Comparison of ENCODE assay signal across 1 cellular context in the genomic region with DNA sequence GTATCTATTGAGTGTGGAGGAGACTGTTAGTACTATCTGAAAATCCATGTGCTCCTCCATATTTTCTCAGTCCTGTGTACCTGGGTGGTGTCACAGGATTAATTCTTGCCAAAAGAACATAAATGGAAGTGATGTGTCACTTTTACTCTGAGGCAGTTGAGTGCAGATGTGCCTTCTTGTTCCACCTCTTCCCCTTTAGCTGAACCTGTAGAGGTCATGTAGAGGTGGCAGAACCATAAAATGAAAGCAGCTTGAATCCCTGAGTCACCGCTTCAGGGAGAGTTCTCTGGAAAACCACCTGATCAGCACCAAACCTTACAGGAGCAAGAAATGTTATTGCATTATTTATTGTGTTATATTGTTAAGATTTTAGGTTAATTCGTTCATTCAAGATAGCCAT.
TF ChIP-seq lines count a peak whose summit lies in the region.

No MANE protein-coding gene starts in this region.

TF ChIP-seq in K562, 482 proteins besides CTCF, POLR2A, EP300 and RAD21 (continued from another document):
- TF ChIP-seq JUND (IDR thresholded peaks at IDR 0.05; ENCODE audit: borderline replicate concordance, low read depth, low read length) (peak; percentile 44; the same call in 1 of the 2 replicates), JUND (tag; IDR thresholded peaks at IDR 0.05; ENCODE audit: borderline replicate concordance, low read depth, low read length) (peak; percentile 75; the same call in 2 of the 3 replicates), C11orf30 (IDR thresholded peaks at IDR 0.05; ENCODE audit: low read depth) (peak; percentile 85), LEF1 (IDR thresholded peaks at IDR 0.05) (peak; percentile 76; the same call in 1 of the 2 replicates), DACH1 (IDR thresholded peaks at IDR 0.05; ENCODE audit: partially characterized antibody) (peak; percentile 11), ZNF324 (CRISPR knock-in tag; IDR thresholded peaks at IDR 0.05) (no peak), NONO (IDR thresholded peaks at IDR 0.05; ENCODE audit: low read depth in 2 of 2, low read length in 1 of 2) (no peak), NR2C2 (CRISPR knock-in tag; IDR thresholded peaks at IDR 0.05) (no peak), NR2C2 (tag; IDR thresholded peaks at IDR 0.05) (peak; percentile 79), ESRRA (IDR thresholded peaks at IDR 0.05; ENCODE audit: borderline replicate concordance, low read depth) (peak; percentile 99), NCOA6 (IDR thresholded peaks at IDR 0.05) (0 out of 2 replicates have a peak, but pooled peaks have one; percentile 22), HDAC3 (IDR thresholded peaks at IDR 0.05; ENCODE audit: borderline replicate concordance, partially characterized antibody) (peak; percentile 16), DPF2 (IDR thresholded peaks at IDR 0.05) (peak; percentile 79), ZNF584 (CRISPR knock-in tag; IDR thresholded peaks at IDR 0.05; ENCODE audit: low read depth) (peak; percentile 32; the same call in 1 of the 2 replicates), ILK (tag; IDR thresholded peaks at IDR 0.05; ENCODE audit: borderline replicate concordance, low read depth) (no peak), RCOR1 (IDR thresholded peaks at IDR 0.05; ENCODE audit: borderline replicate concordance in 1 of 2, low read depth in 2 of 2, low read length in 2 of 2) (0 out of 4 replicates have a peak, but pooled peaks of 1 of the 2 experiments have one; percentile 34), CBX1 (IDR thresholded peaks at IDR 0.05; ENCODE audit: low read depth) (no peak), ZEB2 (IDR thresholded peaks at IDR 0.05) (peak; percentile 66), MAFG (tag; conservative IDR thresholded peaks at IDR 0.05) (peak; percentile 82), GATAD2A (IDR thresholded peaks at IDR 0.05) (0 out of 2 replicates have a peak, but pooled peaks have one; percentile 55), BACH1 (tag; IDR thresholded peaks at IDR 0.05) (peak; percentile 68; the same call in 1 of the 2 replicates), KAT2B (IDR thresholded peaks at IDR 0.05; ENCODE audit: low read depth, low read length) (no peak), TAF7 (tag; IDR thresholded peaks at IDR 0.05) (no peak), MAFF (IDR thresholded peaks at IDR 0.05; ENCODE audit: low read length) (peak; percentile 70), DIDO1 (tag; IDR thresholded peaks at IDR 0.05; ENCODE audit: low read depth) (0 out of 2 replicates have a peak, but pooled peaks have one; percentile 53), ZNF282 (CRISPR knock-in tag; IDR thresholded peaks at IDR 0.05) (no peak), EP400 (IDR thresholded peaks at IDR 0.05) (peak; percentile 33; the same call in 1 of the 2 replicates), CBFA2T3 (IDR thresholded peaks at IDR 0.05) (peak; percentile 30; the same call in 1 of the 2 replicates), ZC3H11A (IDR thresholded peaks at IDR 0.05; ENCODE audit: low read depth, low read length) (no peak), MYC (IDR thresholded peaks at IDR 0.05; ENCODE audit: low read depth, low read length) (0 out of 2 replicates have a peak, but pooled peaks have one; percentile 44), MYC (CRISPR knock-in tag; IDR thresholded peaks at IDR 0.05; ENCODE audit: borderline replicate concordance, low read depth) (no peak), BMI1 (IDR thresholded peaks at IDR 0.05; ENCODE audit: low read length) (no peak)
- TF ChIP-seq, protein P1, sequence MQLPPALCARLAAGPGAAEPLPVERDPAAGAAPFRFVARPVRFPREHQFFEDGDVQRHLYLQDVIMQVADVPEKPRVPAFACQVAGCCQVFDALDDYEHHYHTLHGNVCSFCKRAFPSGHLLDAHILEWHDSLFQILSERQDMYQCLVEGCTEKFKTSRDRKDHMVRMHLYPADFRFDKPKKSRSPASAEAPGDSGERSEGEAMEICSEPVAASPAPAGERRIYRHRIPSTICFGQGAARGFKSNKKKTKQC (CRISPR knock-in tag; IDR thresholded peaks at IDR 0.05) = no peak
- TF ChIP-seq, protein P2, sequence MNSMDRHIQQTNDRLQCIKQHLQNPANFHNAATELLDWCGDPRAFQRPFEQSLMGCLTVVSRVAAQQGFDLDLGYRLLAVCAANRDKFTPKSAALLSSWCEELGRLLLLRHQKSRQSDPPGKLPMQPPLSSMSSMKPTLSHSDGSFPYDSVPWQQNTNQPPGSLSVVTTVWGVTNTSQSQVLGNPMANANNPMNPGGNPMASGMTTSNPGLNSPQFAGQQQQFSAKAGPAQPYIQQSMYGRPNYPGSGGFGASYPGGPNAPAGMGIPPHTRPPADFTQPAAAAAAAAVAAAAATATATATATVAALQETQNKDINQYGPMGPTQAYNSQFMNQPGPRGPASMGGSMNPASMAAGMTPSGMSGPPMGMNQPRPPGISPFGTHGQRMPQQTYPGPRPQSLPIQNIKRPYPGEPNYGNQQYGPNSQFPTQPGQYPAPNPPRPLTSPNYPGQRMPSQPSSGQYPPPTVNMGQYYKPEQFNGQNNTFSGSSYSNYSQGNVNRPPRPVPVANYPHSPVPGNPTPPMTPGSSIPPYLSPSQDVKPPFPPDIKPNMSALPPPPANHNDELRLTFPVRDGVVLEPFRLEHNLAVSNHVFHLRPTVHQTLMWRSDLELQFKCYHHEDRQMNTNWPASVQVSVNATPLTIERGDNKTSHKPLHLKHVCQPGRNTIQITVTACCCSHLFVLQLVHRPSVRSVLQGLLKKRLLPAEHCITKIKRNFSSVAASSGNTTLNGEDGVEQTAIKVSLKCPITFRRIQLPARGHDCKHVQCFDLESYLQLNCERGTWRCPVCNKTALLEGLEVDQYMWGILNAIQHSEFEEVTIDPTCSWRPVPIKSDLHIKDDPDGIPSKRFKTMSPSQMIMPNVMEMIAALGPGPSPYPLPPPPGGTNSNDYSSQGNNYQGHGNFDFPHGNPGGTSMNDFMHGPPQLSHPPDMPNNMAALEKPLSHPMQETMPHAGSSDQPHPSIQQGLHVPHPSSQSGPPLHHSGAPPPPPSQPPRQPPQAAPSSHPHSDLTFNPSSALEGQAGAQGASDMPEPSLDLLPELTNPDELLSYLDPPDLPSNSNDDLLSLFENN (IDR thresholded peaks at IDR 0.05; ENCODE audit: low read depth in 2 of 2, low read length in 2 of 2) = 0 out of 4 replicates have a peak, but pooled peaks of 1 of the 2 experiments have one; percentile 6
- TF ChIP-seq, protein P3, sequence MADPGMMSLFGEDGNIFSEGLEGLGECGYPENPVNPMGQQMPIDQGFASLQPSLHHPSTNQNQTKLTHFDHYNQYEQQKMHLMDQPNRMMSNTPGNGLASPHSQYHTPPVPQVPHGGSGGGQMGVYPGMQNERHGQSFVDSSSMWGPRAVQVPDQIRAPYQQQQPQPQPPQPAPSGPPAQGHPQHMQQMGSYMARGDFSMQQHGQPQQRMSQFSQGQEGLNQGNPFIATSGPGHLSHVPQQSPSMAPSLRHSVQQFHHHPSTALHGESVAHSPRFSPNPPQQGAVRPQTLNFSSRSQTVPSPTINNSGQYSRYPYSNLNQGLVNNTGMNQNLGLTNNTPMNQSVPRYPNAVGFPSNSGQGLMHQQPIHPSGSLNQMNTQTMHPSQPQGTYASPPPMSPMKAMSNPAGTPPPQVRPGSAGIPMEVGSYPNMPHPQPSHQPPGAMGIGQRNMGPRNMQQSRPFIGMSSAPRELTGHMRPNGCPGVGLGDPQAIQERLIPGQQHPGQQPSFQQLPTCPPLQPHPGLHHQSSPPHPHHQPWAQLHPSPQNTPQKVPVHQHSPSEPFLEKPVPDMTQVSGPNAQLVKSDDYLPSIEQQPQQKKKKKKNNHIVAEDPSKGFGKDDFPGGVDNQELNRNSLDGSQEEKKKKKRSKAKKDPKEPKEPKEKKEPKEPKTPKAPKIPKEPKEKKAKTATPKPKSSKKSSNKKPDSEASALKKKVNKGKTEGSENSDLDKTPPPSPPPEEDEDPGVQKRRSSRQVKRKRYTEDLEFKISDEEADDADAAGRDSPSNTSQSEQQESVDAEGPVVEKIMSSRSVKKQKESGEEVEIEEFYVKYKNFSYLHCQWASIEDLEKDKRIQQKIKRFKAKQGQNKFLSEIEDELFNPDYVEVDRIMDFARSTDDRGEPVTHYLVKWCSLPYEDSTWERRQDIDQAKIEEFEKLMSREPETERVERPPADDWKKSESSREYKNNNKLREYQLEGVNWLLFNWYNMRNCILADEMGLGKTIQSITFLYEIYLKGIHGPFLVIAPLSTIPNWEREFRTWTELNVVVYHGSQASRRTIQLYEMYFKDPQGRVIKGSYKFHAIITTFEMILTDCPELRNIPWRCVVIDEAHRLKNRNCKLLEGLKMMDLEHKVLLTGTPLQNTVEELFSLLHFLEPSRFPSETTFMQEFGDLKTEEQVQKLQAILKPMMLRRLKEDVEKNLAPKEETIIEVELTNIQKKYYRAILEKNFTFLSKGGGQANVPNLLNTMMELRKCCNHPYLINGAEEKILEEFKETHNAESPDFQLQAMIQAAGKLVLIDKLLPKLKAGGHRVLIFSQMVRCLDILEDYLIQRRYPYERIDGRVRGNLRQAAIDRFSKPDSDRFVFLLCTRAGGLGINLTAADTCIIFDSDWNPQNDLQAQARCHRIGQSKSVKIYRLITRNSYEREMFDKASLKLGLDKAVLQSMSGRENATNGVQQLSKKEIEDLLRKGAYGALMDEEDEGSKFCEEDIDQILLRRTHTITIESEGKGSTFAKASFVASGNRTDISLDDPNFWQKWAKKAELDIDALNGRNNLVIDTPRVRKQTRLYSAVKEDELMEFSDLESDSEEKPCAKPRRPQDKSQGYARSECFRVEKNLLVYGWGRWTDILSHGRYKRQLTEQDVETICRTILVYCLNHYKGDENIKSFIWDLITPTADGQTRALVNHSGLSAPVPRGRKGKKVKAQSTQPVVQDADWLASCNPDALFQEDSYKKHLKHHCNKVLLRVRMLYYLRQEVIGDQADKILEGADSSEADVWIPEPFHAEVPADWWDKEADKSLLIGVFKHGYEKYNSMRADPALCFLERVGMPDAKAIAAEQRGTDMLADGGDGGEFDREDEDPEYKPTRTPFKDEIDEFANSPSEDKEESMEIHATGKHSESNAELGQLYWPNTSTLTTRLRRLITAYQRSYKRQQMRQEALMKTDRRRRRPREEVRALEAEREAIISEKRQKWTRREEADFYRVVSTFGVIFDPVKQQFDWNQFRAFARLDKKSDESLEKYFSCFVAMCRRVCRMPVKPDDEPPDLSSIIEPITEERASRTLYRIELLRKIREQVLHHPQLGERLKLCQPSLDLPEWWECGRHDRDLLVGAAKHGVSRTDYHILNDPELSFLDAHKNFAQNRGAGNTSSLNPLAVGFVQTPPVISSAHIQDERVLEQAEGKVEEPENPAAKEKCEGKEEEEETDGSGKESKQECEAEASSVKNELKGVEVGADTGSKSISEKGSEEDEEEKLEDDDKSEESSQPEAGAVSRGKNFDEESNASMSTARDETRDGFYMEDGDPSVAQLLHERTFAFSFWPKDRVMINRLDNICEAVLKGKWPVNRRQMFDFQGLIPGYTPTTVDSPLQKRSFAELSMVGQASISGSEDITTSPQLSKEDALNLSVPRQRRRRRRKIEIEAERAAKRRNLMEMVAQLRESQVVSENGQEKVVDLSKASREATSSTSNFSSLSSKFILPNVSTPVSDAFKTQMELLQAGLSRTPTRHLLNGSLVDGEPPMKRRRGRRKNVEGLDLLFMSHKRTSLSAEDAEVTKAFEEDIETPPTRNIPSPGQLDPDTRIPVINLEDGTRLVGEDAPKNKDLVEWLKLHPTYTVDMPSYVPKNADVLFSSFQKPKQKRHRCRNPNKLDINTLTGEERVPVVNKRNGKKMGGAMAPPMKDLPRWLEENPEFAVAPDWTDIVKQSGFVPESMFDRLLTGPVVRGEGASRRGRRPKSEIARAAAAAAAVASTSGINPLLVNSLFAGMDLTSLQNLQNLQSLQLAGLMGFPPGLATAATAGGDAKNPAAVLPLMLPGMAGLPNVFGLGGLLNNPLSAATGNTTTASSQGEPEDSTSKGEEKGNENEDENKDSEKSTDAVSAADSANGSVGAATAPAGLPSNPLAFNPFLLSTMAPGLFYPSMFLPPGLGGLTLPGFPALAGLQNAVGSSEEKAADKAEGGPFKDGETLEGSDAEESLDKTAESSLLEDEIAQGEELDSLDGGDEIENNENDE (IDR thresholded peaks at IDR 0.05; ENCODE audit: low read depth, low read length) = no peak
- TF ChIP-seq, protein P4, sequence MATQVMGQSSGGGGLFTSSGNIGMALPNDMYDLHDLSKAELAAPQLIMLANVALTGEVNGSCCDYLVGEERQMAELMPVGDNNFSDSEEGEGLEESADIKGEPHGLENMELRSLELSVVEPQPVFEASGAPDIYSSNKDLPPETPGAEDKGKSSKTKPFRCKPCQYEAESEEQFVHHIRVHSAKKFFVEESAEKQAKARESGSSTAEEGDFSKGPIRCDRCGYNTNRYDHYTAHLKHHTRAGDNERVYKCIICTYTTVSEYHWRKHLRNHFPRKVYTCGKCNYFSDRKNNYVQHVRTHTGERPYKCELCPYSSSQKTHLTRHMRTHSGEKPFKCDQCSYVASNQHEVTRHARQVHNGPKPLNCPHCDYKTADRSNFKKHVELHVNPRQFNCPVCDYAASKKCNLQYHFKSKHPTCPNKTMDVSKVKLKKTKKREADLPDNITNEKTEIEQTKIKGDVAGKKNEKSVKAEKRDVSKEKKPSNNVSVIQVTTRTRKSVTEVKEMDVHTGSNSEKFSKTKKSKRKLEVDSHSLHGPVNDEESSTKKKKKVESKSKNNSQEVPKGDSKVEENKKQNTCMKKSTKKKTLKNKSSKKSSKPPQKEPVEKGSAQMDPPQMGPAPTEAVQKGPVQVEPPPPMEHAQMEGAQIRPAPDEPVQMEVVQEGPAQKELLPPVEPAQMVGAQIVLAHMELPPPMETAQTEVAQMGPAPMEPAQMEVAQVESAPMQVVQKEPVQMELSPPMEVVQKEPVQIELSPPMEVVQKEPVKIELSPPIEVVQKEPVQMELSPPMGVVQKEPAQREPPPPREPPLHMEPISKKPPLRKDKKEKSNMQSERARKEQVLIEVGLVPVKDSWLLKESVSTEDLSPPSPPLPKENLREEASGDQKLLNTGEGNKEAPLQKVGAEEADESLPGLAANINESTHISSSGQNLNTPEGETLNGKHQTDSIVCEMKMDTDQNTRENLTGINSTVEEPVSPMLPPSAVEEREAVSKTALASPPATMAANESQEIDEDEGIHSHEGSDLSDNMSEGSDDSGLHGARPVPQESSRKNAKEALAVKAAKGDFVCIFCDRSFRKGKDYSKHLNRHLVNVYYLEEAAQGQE (CRISPR knock-in tag; IDR thresholded peaks at IDR 0.05; ENCODE audit: low read depth) = no peak
- TF ChIP-seq, protein P5, sequence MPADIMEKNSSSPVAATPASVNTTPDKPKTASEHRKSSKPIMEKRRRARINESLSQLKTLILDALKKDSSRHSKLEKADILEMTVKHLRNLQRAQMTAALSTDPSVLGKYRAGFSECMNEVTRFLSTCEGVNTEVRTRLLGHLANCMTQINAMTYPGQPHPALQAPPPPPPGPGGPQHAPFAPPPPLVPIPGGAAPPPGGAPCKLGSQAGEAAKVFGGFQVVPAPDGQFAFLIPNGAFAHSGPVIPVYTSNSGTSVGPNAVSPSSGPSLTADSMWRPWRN (IDR thresholded peaks at IDR 0.05; ENCODE audit: low read depth) = no peak
- TF ChIP-seq, protein P6, sequence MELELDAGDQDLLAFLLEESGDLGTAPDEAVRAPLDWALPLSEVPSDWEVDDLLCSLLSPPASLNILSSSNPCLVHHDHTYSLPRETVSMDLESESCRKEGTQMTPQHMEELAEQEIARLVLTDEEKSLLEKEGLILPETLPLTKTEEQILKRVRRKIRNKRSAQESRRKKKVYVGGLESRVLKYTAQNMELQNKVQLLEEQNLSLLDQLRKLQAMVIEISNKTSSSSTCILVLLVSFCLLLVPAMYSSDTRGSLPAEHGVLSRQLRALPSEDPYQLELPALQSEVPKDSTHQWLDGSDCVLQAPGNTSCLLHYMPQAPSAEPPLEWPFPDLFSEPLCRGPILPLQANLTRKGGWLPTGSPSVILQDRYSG (tag; conservative IDR thresholded peaks at IDR 0.05; ENCODE audit: low read depth) = no peak
TF ChIP-seq in K562: peak in this region for 43.
